In the genomic region with DNA sequence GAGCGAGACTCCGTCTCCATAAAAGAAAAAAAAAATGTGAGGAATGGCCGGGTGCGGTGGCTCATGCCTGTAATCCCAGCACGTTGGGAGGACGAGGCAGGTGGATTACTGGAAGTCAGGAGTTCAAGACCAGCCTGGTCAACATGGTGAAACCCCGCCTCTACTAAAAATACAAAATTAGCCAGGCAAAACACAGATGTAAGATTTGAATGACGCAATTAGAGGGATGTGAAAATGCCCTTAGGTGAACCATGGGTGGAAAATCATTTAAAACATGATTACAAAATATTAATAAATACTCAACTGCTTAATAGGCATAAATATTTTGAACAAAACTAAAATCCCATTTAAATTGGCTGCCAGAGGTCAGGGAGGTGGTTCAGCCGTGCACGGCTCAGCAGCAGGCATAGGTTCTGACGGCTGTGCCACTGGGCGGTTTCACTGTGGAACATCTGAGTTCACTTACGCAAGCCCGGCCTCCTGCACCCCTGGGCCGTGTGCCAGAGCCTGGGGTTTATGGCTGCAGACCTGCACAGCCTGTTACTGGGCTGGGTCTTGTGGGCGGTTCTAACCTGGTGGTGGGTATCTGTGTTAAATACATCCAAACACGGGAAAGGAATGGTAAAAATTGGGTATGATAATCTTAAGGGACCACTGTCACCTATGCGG, we compare ENCODE assay signal across 10 cellular contexts. TPM values are rescaled to one million over a fixed set of nuclear protein-coding genes. Genes with fewer than 3 reads are reported as not detected.
DNase-seq lines count a peak whose midpoint lies in the region; ATAC-seq and TF ChIP-seq lines count a peak whose summit lies in the region.
"Had no signal": no experiment of that assay in that cellular context is flagged by ENCODE, and none has a peak within 500 bp of the region (broad histone marks: within the 10 kb centered on the region; RNA-seq: fewer than 3 reads in every experiment).

No MANE protein-coding gene starts in this region.

- H3K79me2 ChIP-seq in SK-N-SH (ENCODE audit: insufficient read depth) (no peaks in the 10 kb centered on the region), osteoblast (ENCODE audit: insufficient read depth, low read length) (no peaks in the 10 kb centered on the region)

- H3K36me3 ChIP-seq in SK-N-SH (replicated peaks in 1 of 2; ENCODE audit: control insufficient read depth in 1 of 2, insufficient read depth in 2 of 2, low read length in 1 of 2) = peaks cover 2 to 4% of the 10 kb centered on the region in 2 experiments
- H3K36me3 ChIP-seq in osteoblast (ENCODE audit: insufficient read depth, low read length) = no peaks in the 10 kb centered on the region
- H3K36me3 ChIP-seq in CD8-positive, alpha-beta memory T cell (ENCODE audit: insufficient read depth, low read length) = no peaks in the 10 kb centered on the region
- H3K36me3 ChIP-seq: upper lobe of left lung had no signal

- peak; percentile 92 for DNase-seq in SK-N-SH
- DNase-seq in osteoblast (ENCODE audit: insufficient read length, low spot score, missing footprints) = peak; percentile 58
- no peak for DNase-seq in CD8-positive, alpha-beta memory T cell
- no peak for DNase-seq in stimulated activated CD4-positive, alpha-beta T cell treated with anti-CD3 and anti-CD28 coated beads, Interleukin-4, amount 100 ng/mL, for 1 hour

- TF ChIP-seq RAD21 in SK-N-SH (IDR thresholded peaks at IDR 0.05; ENCODE audit: low read length) = no peak

- TF ChIP-seq CTCF in SK-N-SH (IDR thresholded peaks at IDR 0.05) (no peak), osteoblast (IDR thresholded peaks at IDR 0.05; ENCODE audit: extremely low read depth, low read depth, low read length) (no peak)

- H3K9me3 Mint-ChIP-seq in CD8-positive, alpha-beta memory T cell = no peaks in the 10 kb centered on the region

- H3K27me3 ChIP-seq in SK-N-SH (ENCODE audit: insufficient read depth) (no peaks in the 10 kb centered on the region), osteoblast (ENCODE audit: insufficient read depth, low read length) (peaks cover 66% of the 10 kb centered on the region)
- H3K27me3 ChIP-seq in CD8-positive, alpha-beta memory T cell (ENCODE audit: insufficient read depth, low read length, poor library complexity, severe bottlenecking) = no peaks in the 10 kb centered on the region
- H3K27me3 ChIP-seq: upper lobe of left lung had no signal

- H3K27ac Mint-ChIP-seq in CD8-positive, alpha-beta memory T cell = no peak overlapping the region
- H3K27ac Mint-ChIP-seq: activated naive CD8-positive, alpha-beta T cell had no signal

- H3K4me1 ChIP-seq in SK-N-SH (ENCODE audit: control insufficient read depth in 1 of 2, insufficient read depth in 2 of 2, low read depth in 1 of 2, low read length in 1 of 2) (peaks cover 0 to 11% of the 10 kb centered on the region in 2 experiments; a peak in 1 of 4 replicates), osteoblast (ENCODE audit: insufficient read depth, low read length) (no peaks in the 10 kb centered on the region)
- H3K4me1 ChIP-seq in CD8-positive, alpha-beta memory T cell (ENCODE audit: insufficient read depth, low read length) = no peaks in the 10 kb centered on the region

- ATAC-seq in GM19035 (IDR thresholded peaks at IDR 0.05; ENCODE audit: unreplicated experiment) (peak; percentile 82), HG03442 (IDR thresholded peaks at IDR 0.05; ENCODE audit: unreplicated experiment) (peak; percentile 67), HG03565 (IDR thresholded peaks at IDR 0.05; ENCODE audit: unreplicated experiment) (no peak), HG03097 (IDR thresholded peaks at IDR 0.05; ENCODE audit: low FRiP score, unreplicated experiment) (no peak)

- no peaks in the 10 kb centered on the region for H3K36me3 Mint-ChIP-seq in CD8-positive, alpha-beta memory T cell
- H3K36me3 Mint-ChIP-seq: activated naive CD8-positive, alpha-beta T cell had no signal

- H3F3A ChIP-seq in SK-N-SH (replicated peaks; ENCODE audit: insufficient read depth) = no peaks in the 10 kb centered on the region

- H3K4me1 Mint-ChIP-seq in CD8-positive, alpha-beta memory T cell = peaks cover 0 to 1% (median 0%) of the 10 kb centered on the region in 3 donors

- H3K4me3 ChIP-seq in SK-N-SH (ENCODE audit: low read depth in 2 of 2, low read length in 1 of 2) = no peak overlapping the region
- H3K4me3 ChIP-seq in osteoblast (ENCODE audit: insufficient read depth, low read length) = no peak overlapping the region
- no peak overlapping the region for H3K4me3 ChIP-seq in CD8-positive, alpha-beta memory T cell (ENCODE audit: low read length)
- H3K4me3 ChIP-seq: upper lobe of left lung had no signal

- no peaks in the 10 kb centered on the region for H3K9me3 ChIP-seq in SK-N-SH
- no peaks in the 10 kb centered on the region for H3K9me3 ChIP-seq in osteoblast (ENCODE audit: low read depth, low read length)
- no peaks in the 10 kb centered on the region for H3K9me3 ChIP-seq in CD8-positive, alpha-beta memory T cell (ENCODE audit: low read length)
- H3K9me3 ChIP-seq: upper lobe of left lung had no signal

- no peak overlapping the region for H2AFZ ChIP-seq in SK-N-SH (ENCODE audit: low read depth)
- H2AFZ ChIP-seq in osteoblast (ENCODE audit: low read length) = no peak overlapping the region

- H3K27ac ChIP-seq in SK-N-SH (ENCODE audit: low read depth in 2 of 2, low read length in 1 of 2) = peak overlapping the region in 1 of 2 experiments; percentile 35; a peak in 1 of 4 replicates
- H3K27ac ChIP-seq in osteoblast (ENCODE audit: low read depth, low read length) = no peak overlapping the region
- no peak overlapping the region for H3K27ac ChIP-seq in CD8-positive, alpha-beta memory T cell (ENCODE audit: low read depth, low read length)
- H3K27ac ChIP-seq: upper lobe of left lung had no signal

- H3K9me2 ChIP-seq in SK-N-SH = no peaks in the 10 kb centered on the region

- H3K9ac ChIP-seq in SK-N-SH = no peak overlapping the region

- H3K27me3 Mint-ChIP-seq in CD8-positive, alpha-beta memory T cell = peaks cover 1 to 5% of the 10 kb centered on the region in 2 donors
- H3K27me3 Mint-ChIP-seq: activated naive CD8-positive, alpha-beta T cell had no signal

- H4K20me1 ChIP-seq in SK-N-SH (ENCODE audit: insufficient read depth) = no peaks in the 10 kb centered on the region
- no peaks in the 10 kb centered on the region for H4K20me1 ChIP-seq in osteoblast (ENCODE audit: insufficient read depth, low read length)

- POLR2A ChIA-PET in SK-N-SH (lab: Yijun Ruan, JAX) = no interaction called here
- POLR2A ChIA-PET in CD8-positive, alpha-beta memory T cell (lab: Charles Lee) = interaction anchor here (0.6 kb wide), 1 partner anchor 29 kb away, joined by 12 read pairs; no protein-coding TSS in a partner anchor

- WGBS in SK-N-SH (ENCODE audit: low lambda C conversion rate) = 57% methylated on average over 18 of the region's 18 CpGs

- TF ChIP-seq EP300 in SK-N-SH (IDR thresholded peaks at IDR 0.05; ENCODE audit: borderline replicate concordance in 1 of 2, low read depth in 1 of 2, low read length in 1 of 2) = 0 out of 4 replicates have a peak, but pooled peaks of 1 of the 2 experiments have one; percentile 18

- H3K4me2 ChIP-seq in SK-N-SH (no peak overlapping the region), osteoblast (ENCODE audit: insufficient read depth, low read length) (no peak overlapping the region)

- H3K4me3 Mint-ChIP-seq in CD8-positive, alpha-beta memory T cell = no peak overlapping the region
- H3K4me3 Mint-ChIP-seq: activated naive CD8-positive, alpha-beta T cell had no signal

- CTCF ChIA-PET in SK-N-SH (lab: Yijun Ruan, JAX) = interaction anchor here (0.8 to 3.1 kb wide), 4 partner anchors 9 to 30 kb away, joined by 3 to 10 read pairs (median 4); no protein-coding TSS in a partner anchor
- CTCF ChIA-PET in CD8-positive, alpha-beta memory T cell (lab: Charles Lee) = no interaction called here

TF ChIP-seq in SK-N-SH, 30 proteins besides CTCF, POLR2A, EP300 and RAD21:
- no peak for TF ChIP-seq GABPA (IDR thresholded peaks at IDR 0.05; ENCODE audit: low read depth)
- peak; percentile 42; the same call in 1 of the 2 replicates for TF ChIP-seq RCOR1 (IDR thresholded peaks at IDR 0.05; ENCODE audit: low read length)
- TF ChIP-seq NFIC (IDR thresholded peaks at IDR 0.05; ENCODE audit: borderline replicate concordance) = no peak
- peak; percentile 43 for TF ChIP-seq CHD2 (IDR thresholded peaks at IDR 0.05; ENCODE audit: low read length, partially characterized antibody)
- TF ChIP-seq YY1 (IDR thresholded peaks at IDR 0.05; ENCODE audit: low read depth) = no peak
- no peak for TF ChIP-seq EZH2phosphoT487 (IDR thresholded peaks at IDR 0.05; ENCODE audit: borderline replicate concordance, low read depth)

RNA-seq across cellular contexts. Expression of a gene that starts 21.1 kb away (rescaled TPM):
- polyA plus RNA-seq in SK-N-SH (2012; rRNA removed) = 1.3 and 2.5 TPM in 2 replicates
- polyA plus RNA-seq in SK-N-SH (2012; cell fraction: cytosol; rRNA removed) = 1.2 and 1.7 TPM in 2 replicates
- 6.2 and 7.8 TPM in 2 replicates for polyA plus RNA-seq in SK-N-SH (2012; cell fraction: nucleus; rRNA removed)
- not detected in 2 replicates for total RNA-seq in osteoblast
- total RNA-seq in CD8-positive, alpha-beta memory T cell = not detected
- not detected for polyA plus RNA-seq in CD8-positive, alpha-beta memory T cell

RNA-seq across cellular contexts. Expression of a gene that starts 23.7 kb away (rescaled TPM):
- 10.1 and 11.2 TPM in 2 replicates for polyA plus RNA-seq in SK-N-SH (2012; rRNA removed)
- 14.5 and 14.6 TPM in 2 replicates for polyA plus RNA-seq in SK-N-SH (2012; cell fraction: cytosol; rRNA removed)
- polyA plus RNA-seq in SK-N-SH (2012; cell fraction: nucleus; rRNA removed) = 8.8 and 12.4 TPM in 2 replicates
- total RNA-seq in osteoblast = 13.0 TPM in 2 replicates
- total RNA-seq in CD8-positive, alpha-beta memory T cell = 1 to 10 TPM; 4.6 to 6.2 TPM
- polyA plus RNA-seq in CD8-positive, alpha-beta memory T cell = 1.4 TPM

RNA-seq across cellular contexts. Expression of a gene that starts 33.3 kb away (rescaled TPM):
- 52.9 and 60.8 TPM in 2 replicates for polyA plus RNA-seq in SK-N-SH (2012; rRNA removed)
- polyA plus RNA-seq in SK-N-SH (2012; cell fraction: cytosol; rRNA removed) = 25.9 and 35.3 TPM in 2 replicates
- polyA plus RNA-seq in SK-N-SH (2012; cell fraction: nucleus; rRNA removed) = 96.1 and 137 TPM in 2 replicates
- 32.4 and 39.1 TPM in 2 replicates for total RNA-seq in osteoblast
- 10 to 100 TPM; 45.7 to 47.9 TPM for total RNA-seq in CD8-positive, alpha-beta memory T cell
- 64.2 TPM for polyA plus RNA-seq in CD8-positive, alpha-beta memory T cell

RNA-seq across cellular contexts. Expression of a gene that starts 41.7 kb away (rescaled TPM):
- polyA plus RNA-seq in SK-N-SH (2012; rRNA removed) = 20.0 and 22.0 TPM in 2 replicates
- polyA plus RNA-seq in SK-N-SH (2012; cell fraction: cytosol; rRNA removed) = 18.2 and 20.7 TPM in 2 replicates
- 22.9 and 26.5 TPM in 2 replicates for polyA plus RNA-seq in SK-N-SH (2012; cell fraction: nucleus; rRNA removed)
- total RNA-seq in osteoblast = 14.1 and 15.2 TPM in 2 replicates
- total RNA-seq in CD8-positive, alpha-beta memory T cell = 10 to 100 TPM; 14.8 TPM
- polyA plus RNA-seq in CD8-positive, alpha-beta memory T cell = 10.7 TPM

Comparison
In these comparisons a context has a peak if more than half of its experiments do, and no peak if none do; other contexts are left out.
1. ATAC-seq: peak in GM19035 (single experiment) and HG03442 (single experiment); none in HG03565 (single experiment) and HG03097 (single experiment).
2. DNase-seq: peak in SK-N-SH (single experiment) and osteoblast (single experiment); none in CD8-positive, alpha-beta memory T cell (0 of 5) and stimulated activated CD4-positive, alpha-beta T cell treated with anti-CD3 and anti-CD28 coated beads, Interleukin-4, amount 100 ng/mL, for 1 hour (single experiment).